In genomic region chr1:112714313-112715263, GRCh38 we compare ENCODE assay signal across 8 cellular contexts. TPM values are rescaled to one million over a fixed set of nuclear protein-coding genes. Genes with fewer than 3 reads are reported as not detected.
DNase-seq lines count a peak whose midpoint lies in the region; ATAC-seq and TF ChIP-seq lines count a peak whose summit lies in the region.

No MANE protein-coding gene starts in this region.

- TF ChIP-seq POLR2A in suprapubic skin (IDR thresholded peaks at IDR 0.05), result no peak

- H3K9me3 Mint-ChIP-seq in brain, result no peaks in the 10 kb centered on the region

- peak overlapping the region; percentile 15 for H2AFZ ChIP-seq in ACC112 (ENCODE audit: low read length, unreplicated experiment)

- H3K4me1 ChIP-seq in ACC112 (ENCODE audit: control insufficient read depth, insufficient read depth, low read length, unreplicated experiment) (no peaks in the 10 kb centered on the region), suprapubic skin (peaks cover 39% of the 10 kb centered on the region)

- H3K9me3 ChIP-seq in suprapubic skin, result no peaks in the 10 kb centered on the region

- peak overlapping the region; percentile 86 to 90 (median 87) for H3K4me3 Mint-ChIP-seq in brain

- peaks cover 22% of the 10 kb centered on the region for H3K4me1 Mint-ChIP-seq in brain

- H3K27ac Mint-ChIP-seq in brain, result no peak overlapping the region

- peaks cover 3% of the 10 kb centered on the region; the same call in 1 of the 2 replicates for H3K27me3 ChIP-seq in ACC112 (ENCODE audit: insufficient read depth, low read length)
- no peaks in the 10 kb centered on the region for H3K27me3 ChIP-seq in suprapubic skin

- peak overlapping the region; percentile 88 for H3K4me3 ChIP-seq in ACC112 (ENCODE audit: low read depth, low read length)
- H3K4me3 ChIP-seq in suprapubic skin, result peak overlapping the region; percentile 67

- 16% methylated on average over 12 of the region's 86 CpGs for WGBS in suprapubic skin

- H3K27me3 Mint-ChIP-seq in brain, result peaks cover 67% of the 10 kb centered on the region

- ATAC-seq in GM19023 (IDR thresholded peaks at IDR 0.05; ENCODE audit: unreplicated experiment) (peak; percentile 15), left lobe of liver (peak; percentile 1), HG02798 (IDR thresholded peaks at IDR 0.05; ENCODE audit: poor library complexity, unreplicated experiment) (no peak)

- H3K27ac ChIP-seq in ACC112 (ENCODE audit: low read depth, low read length), result no peak overlapping the region
- H3K27ac ChIP-seq in suprapubic skin, result peak overlapping the region; percentile 72

- H3K36me3 ChIP-seq in ACC112 (ENCODE audit: insufficient read depth, low read length), result no peaks in the 10 kb centered on the region
- H3K36me3 ChIP-seq in suprapubic skin, result no peaks in the 10 kb centered on the region

- DNase-seq in LoVo (ENCODE audit: low spot score) (peak; percentile 7), left lobe of liver (ENCODE audit: low spot score) (no peak), suprapubic skin (ENCODE audit: low spot score in 2 of 2) (peak; percentile 81 to 84), iPS-NIHi11 (ENCODE audit: low spot score) (no peak)

- no peaks in the 10 kb centered on the region for H3K36me3 Mint-ChIP-seq in brain

- TF ChIP-seq EP300 in suprapubic skin (IDR thresholded peaks at IDR 0.05), result no peak

- TF ChIP-seq CTCF in brain (conservative IDR thresholded peaks at IDR 0.05) (no peak), suprapubic skin (IDR thresholded peaks at IDR 0.05) (no peak)

- H3K79me2 ChIP-seq in ACC112 (ENCODE audit: control insufficient read depth, insufficient read depth, low read length, unreplicated experiment), result no peaks in the 10 kb centered on the region

RNA-seq across cellular contexts. Expression of gene PPM1J, which starts 0.5 kb away (rescaled TPM):
- 1.6 TPM for polyA plus RNA-seq in brain (ENCODE audit: insufficient read depth, low read depth, low replicate concordance)
- total RNA-seq in left lobe of liver (0.33 TPM), suprapubic skin (10 to 100 TPM in 3 of 4 donors, 1 to 10 TPM in 1; 6.6 to 22.1 (median 13.4) TPM)

RNA-seq across cellular contexts. Expression of gene RHOC, which starts 7.7 kb away (rescaled TPM):
- polyA plus RNA-seq in brain (ENCODE audit: insufficient read depth, low read depth, low replicate concordance), result 132 TPM
- total RNA-seq in left lobe of liver, result 55.3 TPM
- 100 to 1,000 TPM; 138 to 185 (median 153) TPM for total RNA-seq in suprapubic skin

RNA-seq across cellular contexts. Expression of gene MOV10, which starts 40.1 kb away (rescaled TPM):
- polyA plus RNA-seq in brain (ENCODE audit: insufficient read depth, low read depth, low replicate concordance), result 25.7 TPM
- 44.3 TPM for total RNA-seq in left lobe of liver
- 100 to 1,000 TPM in 1 of 4 donors, 10 to 100 TPM in 3; 42.8 to 147 (median 70.1) TPM for total RNA-seq in suprapubic skin

Comparison
In these comparisons a context has a peak if more than half of its experiments do, and no peak if none do; other contexts are left out.
1. DNase-seq: peak in LoVo (single experiment) and suprapubic skin (2 of 2); none in left lobe of liver (single experiment) and iPS-NIHi11 (single experiment).